Comparison of ENCODE assay signal across 8 cellular contexts in genomic region chr17:45584092-45585036, GRCh38.
A peak's percentile ranks its signal among the peaks of the same experiment; 100 is the strongest.
DNase-seq lines count a peak whose midpoint lies in the region; ATAC-seq and TF ChIP-seq lines count a peak whose summit lies in the region.

No MANE protein-coding gene starts in this region.

- H3K36me3 ChIP-seq in neural progenitor cell: no peaks in the 10 kb centered on the region

- peak overlapping the region; percentile 53 for H2AFZ ChIP-seq in neural progenitor cell (replicated peaks)

- peak; percentile 54 for ATAC-seq in GM21717 (IDR thresholded peaks at IDR 0.05; ENCODE audit: unreplicated experiment)

- peak overlapping the region; percentile 95 for H3K4me2 ChIP-seq in neural progenitor cell

- H3K27me3 ChIP-seq in neural progenitor cell: peaks cover 3% of the 10 kb centered on the region

- no peaks in the 10 kb centered on the region for H3K9me3 ChIP-seq in neural progenitor cell (ENCODE audit: low read depth)

- H3K4me3 ChIP-seq in Jurkat, Clone E6-1 (ENCODE audit: low read length): peak overlapping the region; percentile 90
- H3K4me3 ChIP-seq in fibroblast of pulmonary artery (replicated peaks; ENCODE audit: low read depth, low read length) (peak overlapping the region; percentile 87), neural progenitor cell (peak overlapping the region; percentile 77)

- peaks cover 33% of the 10 kb centered on the region for H3K36me3 Mint-ChIP-seq in neural progenitor cell

- peak overlapping the region; percentile 94 for H3K27ac Mint-ChIP-seq in neural progenitor cell

- DNase-seq in COLO829 (ENCODE audit: low spot score) (peak; percentile 53), fibroblast of pulmonary artery (ENCODE audit: low read depth) (peak; percentile 39), neural progenitor cell (ENCODE audit: low spot score) (peak; percentile 75)
- DNase-seq in Jurkat, Clone E6-1 (ENCODE audit: low read depth, low spot score): peak; percentile 70
- DNase-seq in activated T-cell treated with anti-CD3 and anti-CD28 coated beads, Interleukin-2, amount 50 U/mL, for 1 hour: peak; percentile 76
- DNase-seq in stimulated activated naive CD4-positive, alpha-beta T cell treated with Interleukin-2 at 50 U/mL for 16 hours (lab: John Stamatoyannopoulos, UW): no peak

- H3K27me3 Mint-ChIP-seq in neural progenitor cell (ENCODE audit: insufficient read depth, low read depth): peaks cover 3% of the 10 kb centered on the region

- TF ChIP-seq CTCF in fibroblast of pulmonary artery (IDR thresholded peaks at IDR 0.05; ENCODE audit: low read length, missing control alignments) (no peak), neural progenitor cell (IDR thresholded peaks at IDR 0.05) (no peak)

- peak overlapping the region; percentile 93 for H3K4me3 Mint-ChIP-seq in neural progenitor cell

- peaks cover 22% of the 10 kb centered on the region for H3K4me1 ChIP-seq in neural progenitor cell

- H3F3A ChIP-seq in neural progenitor cell (ENCODE audit: low read depth): peaks cover 8% of the 10 kb centered on the region

- H3K9me3 Mint-ChIP-seq in neural progenitor cell: no peaks in the 10 kb centered on the region

- peak overlapping the region; percentile 74 for H3K27ac ChIP-seq in neural progenitor cell
- peak overlapping the region; percentile 82 for H3K27ac ChIP-seq in temporal lobe (ENCODE audit: low read depth, low read length)

- H3K4me1 Mint-ChIP-seq in neural progenitor cell: peaks cover 36% of the 10 kb centered on the region

- peak overlapping the region; percentile 92 for H3K9ac ChIP-seq in neural progenitor cell

- H3K79me2 ChIP-seq in neural progenitor cell (ENCODE audit: low read depth): peaks cover 53% of the 10 kb centered on the region

- H4K20me1 ChIP-seq in neural progenitor cell (ENCODE audit: low read depth): peaks cover 39% of the 10 kb centered on the region
